Comparison of ENCODE assay signal across 14 cellular contexts in genomic region chr2:43274055-43274454, GRCh38. TPM values are rescaled to one million over a fixed set of nuclear protein-coding genes. Genes with fewer than 3 reads are reported as not detected.
DNase-seq lines count a peak whose midpoint lies in the region; ATAC-seq and TF ChIP-seq lines count a peak whose summit lies in the region.
"Had no signal": no experiment of that assay in that cellular context is flagged by ENCODE, and none has a peak within 500 bp of the region (broad histone marks: within the 10 kb centered on the region; RNA-seq: fewer than 3 reads in every experiment).

No MANE protein-coding gene starts in this region.

- H3K36me3 Mint-ChIP-seq in activated naive CD4-positive, alpha-beta T cell treated with anti-CD3 and anti-CD28 coated beads, Interleukin-2, amount 50 U/mL, for 24 hours, result peaks cover 13% of the 10 kb centered on the region
- peaks cover 2% of the 10 kb centered on the region for H3K36me3 Mint-ChIP-seq in activated naive CD4-positive, alpha-beta T cell treated with anti-CD3 and anti-CD28 coated beads, Interleukin-2, amount 10 ng/mL, durations not matched to agents 7 days and 5 days
- H3K36me3 Mint-ChIP-seq in activated T-helper 2 cell treated with anti-CD3 and anti-CD28 coated beads, Interferon-gamma antibody, Interleukin-2, Interleukin-4, amounts not matched to agents 10 μg/mL and 5 μg/mL and 100 μg/mL, durations not matched to agents 14 hours and 24 hours and 36 hours (ENCODE audit: low read depth), result peaks cover 31% of the 10 kb centered on the region
- H3K36me3 Mint-ChIP-seq in nephron (ENCODE audit: low read depth) (peaks cover 12% of the 10 kb centered on the region), type B pancreatic cell (peaks cover 13% of the 10 kb centered on the region)

- DNase-seq in activated naive CD4-positive, alpha-beta T cell treated with anti-CD3 and anti-CD28 coated beads, Interleukin-2, amount 10 ng/mL, durations not matched to agents 7 days and 5 days, result no peak
- DNase-seq in activated T-helper 2 cell treated with anti-CD3 and anti-CD28 coated beads, Interferon-gamma antibody, Interleukin-2, Interleukin-4, amounts not matched to agents 10 μg/mL and 5 μg/mL and 100 μg/mL, durations not matched to agents 14 hours and 24 hours and 36 hours (ENCODE audit: low spot score), result no peak
- DNase-seq in type B pancreatic cell (ENCODE audit: extremely low spot score, unreplicated experiment) (no peak), NCI-H446 treated with DMSO at 0.1 percent for 48 hours (lab: John Stamatoyannopoulos, UW) (no peak), T-helper 1 cell (no peak)
- DNase-seq: activated B cell treated with CpG ODN at 0.5 μM for 24 hours; activated effector memory CD4-positive, alpha-beta T cell treated with Interleukin-2 at 50 U/mL for 16 hours; C1 segment of cervical spinal cord; erythroblast; naive thymus-derived CD8-positive, alpha-beta T cell; NCI-H2171 had no signal

- no peak for ATAC-seq in GM18519 (IDR thresholded peaks at IDR 0.05; ENCODE audit: low FRiP score, unreplicated experiment)
- ATAC-seq: naive thymus-derived CD8-positive, alpha-beta T cell had no signal

- no peaks in the 10 kb centered on the region for H3K9me3 Mint-ChIP-seq in activated naive CD4-positive, alpha-beta T cell treated with anti-CD3 and anti-CD28 coated beads, Interleukin-2, amount 50 U/mL, for 24 hours
- no peaks in the 10 kb centered on the region for H3K9me3 Mint-ChIP-seq in activated naive CD4-positive, alpha-beta T cell treated with anti-CD3 and anti-CD28 coated beads, Interleukin-2, amount 10 ng/mL, durations not matched to agents 7 days and 5 days
- no peaks in the 10 kb centered on the region for H3K9me3 Mint-ChIP-seq in activated T-helper 2 cell treated with anti-CD3 and anti-CD28 coated beads, Interferon-gamma antibody, Interleukin-2, Interleukin-4, amounts not matched to agents 10 μg/mL and 5 μg/mL and 100 μg/mL, durations not matched to agents 14 hours and 24 hours and 36 hours
- H3K9me3 Mint-ChIP-seq in nephron, result no peaks in the 10 kb centered on the region
- no peaks in the 10 kb centered on the region for H3K9me3 Mint-ChIP-seq in type B pancreatic cell
- H3K9me3 Mint-ChIP-seq: activated B cell treated with CpG ODN at 0.5 μM for 24 hours; naive thymus-derived CD8-positive, alpha-beta T cell had no signal

- H3K4me1 Mint-ChIP-seq in activated naive CD4-positive, alpha-beta T cell treated with anti-CD3 and anti-CD28 coated beads, Interleukin-2, amount 50 U/mL, for 24 hours, result no peaks in the 10 kb centered on the region
- H3K4me1 Mint-ChIP-seq in activated naive CD4-positive, alpha-beta T cell treated with anti-CD3 and anti-CD28 coated beads, Interleukin-2, amount 10 ng/mL, durations not matched to agents 7 days and 5 days, result no peaks in the 10 kb centered on the region
- H3K4me1 Mint-ChIP-seq in activated T-helper 2 cell treated with anti-CD3 and anti-CD28 coated beads, Interferon-gamma antibody, Interleukin-2, Interleukin-4, amounts not matched to agents 10 μg/mL and 5 μg/mL and 100 μg/mL, durations not matched to agents 14 hours and 24 hours and 36 hours (ENCODE audit: low read depth), result peaks cover 16% of the 10 kb centered on the region
- H3K4me1 Mint-ChIP-seq in nephron (peaks cover 64% of the 10 kb centered on the region), type B pancreatic cell (ENCODE audit: unreplicated experiment) (peaks cover 61% of the 10 kb centered on the region)
- H3K4me1 Mint-ChIP-seq: activated B cell treated with CpG ODN at 0.5 μM for 24 hours had no signal

- CTCF ChIA-PET in activated naive CD4-positive, alpha-beta T cell treated with anti-CD3 and anti-CD28 coated beads, Interleukin-2, amount 10 ng/mL, durations not matched to agents 7 days and 5 days (lab: Charles Lee), result no interaction called here

- H3K4me3 Mint-ChIP-seq in activated naive CD4-positive, alpha-beta T cell treated with anti-CD3 and anti-CD28 coated beads, Interleukin-2, amount 50 U/mL, for 24 hours, result no peak overlapping the region
- no peak overlapping the region for H3K4me3 Mint-ChIP-seq in activated naive CD4-positive, alpha-beta T cell treated with anti-CD3 and anti-CD28 coated beads, Interleukin-2, amount 10 ng/mL, durations not matched to agents 7 days and 5 days
- H3K4me3 Mint-ChIP-seq in activated T-helper 2 cell treated with anti-CD3 and anti-CD28 coated beads, Interferon-gamma antibody, Interleukin-2, Interleukin-4, amounts not matched to agents 10 μg/mL and 5 μg/mL and 100 μg/mL, durations not matched to agents 14 hours and 24 hours and 36 hours (ENCODE audit: low read depth), result no peak overlapping the region
- no peak overlapping the region for H3K4me3 Mint-ChIP-seq in nephron
- H3K4me3 Mint-ChIP-seq in type B pancreatic cell, result no peak overlapping the region
- H3K4me3 Mint-ChIP-seq: activated B cell treated with CpG ODN at 0.5 μM for 24 hours; naive thymus-derived CD8-positive, alpha-beta T cell had no signal

- H3K27me3 Mint-ChIP-seq in activated naive CD4-positive, alpha-beta T cell treated with anti-CD3 and anti-CD28 coated beads, Interleukin-2, amount 50 U/mL, for 24 hours, result no peaks in the 10 kb centered on the region
- H3K27me3 Mint-ChIP-seq in activated naive CD4-positive, alpha-beta T cell treated with anti-CD3 and anti-CD28 coated beads, Interleukin-2, amount 10 ng/mL, durations not matched to agents 7 days and 5 days, result no peaks in the 10 kb centered on the region
- no peaks in the 10 kb centered on the region for H3K27me3 Mint-ChIP-seq in activated T-helper 2 cell treated with anti-CD3 and anti-CD28 coated beads, Interferon-gamma antibody, Interleukin-2, Interleukin-4, amounts not matched to agents 10 μg/mL and 5 μg/mL and 100 μg/mL, durations not matched to agents 14 hours and 24 hours and 36 hours (ENCODE audit: low read depth)
- H3K27me3 Mint-ChIP-seq in nephron (ENCODE audit: low read depth), result peaks cover 5% of the 10 kb centered on the region
- H3K27me3 Mint-ChIP-seq in type B pancreatic cell, result no peaks in the 10 kb centered on the region
- H3K27me3 Mint-ChIP-seq: activated B cell treated with CpG ODN at 0.5 μM for 24 hours; naive thymus-derived CD8-positive, alpha-beta T cell had no signal

- intact Hi-C loops in activated T-helper 2 cell treated with anti-CD3 and anti-CD28 coated beads, Interferon-gamma antibody, Interleukin-2, Interleukin-4, amounts not matched to agents 10 μg/mL and 5 μg/mL and 100 μg/mL, durations not matched to agents 14 hours and 24 hours and 36 hours (cut with micrococcal nuclease), result no loop called here

- peak overlapping the region; percentile 41 for H3K27ac Mint-ChIP-seq in activated naive CD4-positive, alpha-beta T cell treated with anti-CD3 and anti-CD28 coated beads, Interleukin-2, amount 50 U/mL, for 24 hours
- H3K27ac Mint-ChIP-seq in activated naive CD4-positive, alpha-beta T cell treated with anti-CD3 and anti-CD28 coated beads, Interleukin-2, amount 10 ng/mL, durations not matched to agents 7 days and 5 days, result no peak overlapping the region
- H3K27ac Mint-ChIP-seq in activated T-helper 2 cell treated with anti-CD3 and anti-CD28 coated beads, Interferon-gamma antibody, Interleukin-2, Interleukin-4, amounts not matched to agents 10 μg/mL and 5 μg/mL and 100 μg/mL, durations not matched to agents 14 hours and 24 hours and 36 hours, result peak overlapping the region; percentile 5
- H3K27ac Mint-ChIP-seq in nephron (peak overlapping the region; percentile 64 to 94 (median 74)), type B pancreatic cell (peak overlapping the region; percentile 22)
- H3K27ac Mint-ChIP-seq: activated B cell treated with CpG ODN at 0.5 μM for 24 hours had no signal

- no peak for TF ChIP-seq CTCF in nephron (IDR thresholded peaks at IDR 0.05; ENCODE audit: unreplicated experiment in 3 of 3)
- TF ChIP-seq CTCF in type B pancreatic cell (conservative IDR thresholded peaks at IDR 0.05), result no peak

RNA-seq across cellular contexts. Expression of gene ZFP36L2, which starts 47.6 kb away (rescaled TPM):
- 114 TPM in 2 replicates for total RNA-seq in activated T-helper 2 cell treated with anti-CD3 and anti-CD28 coated beads, Interferon-gamma antibody, Interleukin-2, Interleukin-4, amounts not matched to agents 10 μg/mL and 5 μg/mL and 100 μg/mL, durations not matched to agents 14 hours and 24 hours and 36 hours
- 198 and 437 TPM in 2 replicates for total RNA-seq in type B pancreatic cell (ENCODE audit: low replicate concordance)
